9 cellular contexts compared by ENCODE assay signal in genomic region chrX:49058794-49059193, GRCh38. TPM values are rescaled to one million over a fixed set of nuclear protein-coding genes. Genes with fewer than 3 reads are reported as not detected.
DNase-seq lines count a peak whose midpoint lies in the region; ATAC-seq and TF ChIP-seq lines count a peak whose summit lies in the region.
"Had no signal": no experiment of that assay in that cellular context is flagged by ENCODE, and none has a peak within 500 bp of the region (broad histone marks: within the 10 kb centered on the region; RNA-seq: fewer than 3 reads in every experiment).

TSS of gene CCDC120 (plus strand) at chrX:49058999. CDS start at chrX:49062042, 3,043 bp downstream.

- H3K27me3 ChIP-seq in right cardiac atrium (ENCODE audit: control insufficient read depth, insufficient read depth) = no peaks in the 10 kb centered on the region
- no peaks in the 10 kb centered on the region for H3K27me3 ChIP-seq in esophagus (ENCODE audit: control insufficient read depth in 1 of 2, insufficient read depth in 2 of 2, low read length in 2 of 2)

- WGBS in right cardiac atrium = 57% methylated on average over 5 of the region's 5 CpGs
- 35 to 51% methylated on average over 5 of the region's 5 CpGs for WGBS in esophagus, 2 donors

- H3K27ac ChIP-seq in right cardiac atrium (ENCODE audit: low read length) (no peak within 1 kb of the TSS), esophagus (ENCODE audit: low read depth in 2 of 2, low read length in 1 of 2) (peak within 1 kb of the TSS; percentile 87 to 89)

- H3K9me3 ChIP-seq in right cardiac atrium (ENCODE audit: control insufficient read depth, low read length) (no peaks in the 10 kb centered on the region), esophagus (ENCODE audit: control insufficient read depth in 2 of 2, insufficient read depth in 1 of 2, low read depth in 1 of 2, low read length in 1 of 2) (no peaks in the 10 kb centered on the region), mucosa of descending colon (no peaks in the 10 kb centered on the region)

- peaks cover 3% of the 10 kb centered on the region for H3K4me1 ChIP-seq in right cardiac atrium (ENCODE audit: control insufficient read depth, insufficient read depth, low read length)
- H3K4me1 ChIP-seq in esophagus (ENCODE audit: control insufficient read depth in 2 of 2, insufficient read depth in 2 of 2, low read length in 1 of 2) = peaks cover 0 to 3% of the 10 kb centered on the region in 2 donors
- no peaks in the 10 kb centered on the region for H3K4me1 ChIP-seq in mucosa of descending colon (ENCODE audit: low read depth)

- intact Hi-C loops in right cardiac atrium (cut with DNase I) (no loop called here), Right ventricle myocardium superior (cut with DNase I) (no loop called here), mucosa of descending colon (cut with DNase I, micrococcal nuclease) (no loop called here)

- peaks cover 0 to 4% of the 10 kb centered on the region in 2 donors for H3K36me3 ChIP-seq in esophagus (ENCODE audit: control insufficient read depth in 2 of 2, insufficient read depth in 2 of 2, low read length in 1 of 2)
- no peaks in the 10 kb centered on the region for H3K36me3 ChIP-seq in mucosa of descending colon (ENCODE audit: low read depth)

- H3K4me3 ChIP-seq in right cardiac atrium (ENCODE audit: low read length) (no peak within 1 kb of the TSS), esophagus (ENCODE audit: low read depth in 1 of 2, low read length in 2 of 2) (peak within 1 kb of the TSS; percentile 48 to 66), mucosa of descending colon (peak within 1 kb of the TSS; percentile 17)

- ATAC-seq in right cardiac atrium = peak; percentile 7 to 14
- no peak for ATAC-seq in Right ventricle myocardium superior (ENCODE audit: poor library complexity)
- ATAC-seq in mucosa of descending colon = peak; percentile 90

- DNase-seq in right cardiac atrium = no peak
- DNase-seq in Right ventricle myocardium superior = no peak
- peak in 2 of 3 donors; percentile 62 to 67 for DNase-seq in mucosa of descending colon
- no peak for DNase-seq in activated effector memory CD4-positive, alpha-beta T cell treated with Interleukin-2 at 50 U/mL for 16 hours
- no peak for DNase-seq in foreskin melanocyte
- DNase-seq in activated T-cell treated with anti-CD3 and anti-CD28 coated beads for 4 hours = no peak
- DNase-seq in NCI-H748 (lab: John Stamatoyannopoulos, UW; ENCODE audit: unreplicated experiment) = no peak
- DNase-seq: NCI-H2171 had no signal

- TF ChIP-seq CTCF in mucosa of descending colon (IDR thresholded peaks at IDR 0.05) = no peak

RNA-seq across cellular contexts. Expression of gene CCDC120, which starts in this region (rescaled TPM):
- 1 to 10 TPM; 1.6 to 2.7 (median 1.9) TPM for total RNA-seq in right cardiac atrium
- polyA plus RNA-seq in right cardiac atrium = 1.2 TPM
- total RNA-seq in Right ventricle myocardium superior = 1.2 TPM
- 10 to 100 TPM; 23.1 to 27.9 TPM for polyA plus RNA-seq in esophagus
- 10 to 100 TPM; 11.6 to 16.7 (median 12.5) TPM for total RNA-seq in mucosa of descending colon

Comparison
In these comparisons a context has a peak if more than half of its experiments do, and no peak if none do; other contexts are left out.
1. RNA of gene CCDC120 (polyA plus RNA-seq): 23.1 to 27.9 TPM in esophagus; 1.2 TPM in right cardiac atrium (single experiment); every median in the first group is over 10 times any median in the second.
2. DNase-seq: peak in mucosa of descending colon (2 of 3); none in right cardiac atrium (0 of 3), Right ventricle myocardium superior (single experiment), activated effector memory CD4-positive, alpha-beta T cell treated with Interleukin-2 at 50 U/mL for 16 hours (single experiment), foreskin melanocyte (single experiment), activated T-cell treated with anti-CD3 and anti-CD28 coated beads for 4 hours (single experiment) and NCI-H748 (single experiment).